In the genomic region with DNA sequence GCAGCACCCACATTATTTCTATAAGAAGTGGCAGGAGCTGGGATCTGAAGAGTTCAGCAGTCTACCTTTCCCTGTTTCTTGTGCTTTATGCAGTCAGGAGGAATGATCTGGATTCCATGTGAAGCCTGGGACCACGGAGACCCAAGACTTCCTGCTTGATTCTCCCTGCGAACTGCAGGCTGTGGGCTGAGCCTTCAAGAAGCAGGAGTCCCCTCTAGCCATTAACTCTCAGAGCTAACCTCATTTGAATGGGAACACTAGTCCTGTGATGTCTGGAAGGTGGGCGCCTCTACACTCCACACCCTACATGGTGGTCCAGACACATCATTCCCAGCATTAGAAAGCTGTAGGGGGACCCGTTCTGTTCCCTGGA, we compare ENCODE assay signal across 17 cellular contexts. TPM values are rescaled to one million over a fixed set of nuclear protein-coding genes. Genes with fewer than 3 reads are reported as not detected.
A peak's percentile ranks its signal among the peaks of the same experiment; 100 is the strongest.
DNase-seq lines count a peak whose midpoint lies in the region; ATAC-seq lines count a peak whose summit lies in the region.
"Had no signal": no experiment of that assay in that cellular context is flagged by ENCODE, and none has a peak within 500 bp of the region (broad histone marks: within the 10 kb centered on the region; RNA-seq: fewer than 3 reads in every experiment).

No MANE protein-coding gene starts in this region.

- H3K4me1 Mint-ChIP-seq in naive thymus-derived CD8-positive, alpha-beta T cell = no peaks in the 10 kb centered on the region
- H3K4me1 Mint-ChIP-seq: CD14-positive monocyte had no signal

- POLR2A ChIA-PET in naive thymus-derived CD8-positive, alpha-beta T cell (lab: Charles Lee) = no interaction called here

- peak; percentile 22 for DNase-seq in activated effector memory CD4-positive, alpha-beta T cell treated with anti-CD3 and anti-CD28 coated beads, Interleukin-2, amount 50 U/mL, for 16 hours
- DNase-seq in activated effector memory CD4-positive, alpha-beta T cell treated with Interleukin-2 at 50 U/mL for 16 hours = no peak
- DNase-seq in cerebellar cortex (ENCODE audit: low spot score) = peak; percentile 23
- DNase-seq in mesenteric fat pad (ENCODE audit: low spot score) = peak; percentile 55
- DNase-seq in KG1 (lab: John Stamatoyannopoulos, UW) = no peak
- DNase-seq in naive thymus-derived CD8-positive, alpha-beta T cell = no peak
- DNase-seq in DMS79 (lab: John Stamatoyannopoulos, UW) = no peak
- DNase-seq: BE2C; CD8-positive, alpha-beta T cell; GF-D8; HFFc6 had no signal

- no peaks in the 10 kb centered on the region for H3K9me3 Mint-ChIP-seq in naive thymus-derived CD8-positive, alpha-beta T cell
- H3K9me3 Mint-ChIP-seq: CD14-positive monocyte; CD8-positive, alpha-beta T cell; HFFc6 had no signal

- H3K36me3 Mint-ChIP-seq in naive thymus-derived CD8-positive, alpha-beta T cell = no peaks in the 10 kb centered on the region
- H3K36me3 Mint-ChIP-seq: CD14-positive monocyte; CD8-positive, alpha-beta T cell had no signal

- no peak overlapping the region for H3K27ac Mint-ChIP-seq in naive thymus-derived CD8-positive, alpha-beta T cell
- H3K27ac Mint-ChIP-seq: CD14-positive monocyte; CD8-positive, alpha-beta T cell; HFFc6 had no signal

- no peak for ATAC-seq in naive thymus-derived CD8-positive, alpha-beta T cell
- ATAC-seq: CD8-positive, alpha-beta T cell had no signal

- no peaks in the 10 kb centered on the region for H3K27me3 Mint-ChIP-seq in naive thymus-derived CD8-positive, alpha-beta T cell

- no peak overlapping the region for H3K4me3 Mint-ChIP-seq in naive thymus-derived CD8-positive, alpha-beta T cell
- H3K4me3 Mint-ChIP-seq: CD14-positive monocyte; CD8-positive, alpha-beta T cell; HFFc6 had no signal

RNA-seq across cellular contexts. Expression of a gene that starts 0.9 kb away (rescaled TPM):
- total RNA-seq in mesenteric fat pad = not detected
- not detected for total RNA-seq in naive thymus-derived CD8-positive, alpha-beta T cell
- polyA plus RNA-seq in naive thymus-derived CD8-positive, alpha-beta T cell = not detected
- total RNA-seq: Caco-2; CD8-positive, alpha-beta T cell; H4; HFFc6; HT1080 had no signal
- polyA plus RNA-seq: A549, AG04450, CD14-positive monocyte had no signal

RNA-seq across cellular contexts. Expression of a gene that starts 25.0 kb away (rescaled TPM):
- total RNA-seq in mesenteric fat pad = not detected
- total RNA-seq in naive thymus-derived CD8-positive, alpha-beta T cell = not detected
- not detected for polyA plus RNA-seq in naive thymus-derived CD8-positive, alpha-beta T cell
- total RNA-seq: Caco-2; CD8-positive, alpha-beta T cell; H4; HFFc6; HT1080 had no signal
- polyA plus RNA-seq: A549, AG04450, CD14-positive monocyte had no signal

RNA-seq across cellular contexts. Expression of a gene that starts 36.8 kb away (rescaled TPM):
- total RNA-seq in mesenteric fat pad = 0.10 TPM
- total RNA-seq in naive thymus-derived CD8-positive, alpha-beta T cell = not detected
- not detected for polyA plus RNA-seq in naive thymus-derived CD8-positive, alpha-beta T cell
- total RNA-seq: CD8-positive, alpha-beta T cell had no signal
- polyA plus RNA-seq: CD14-positive monocyte had no signal

RNA-seq across cellular contexts. Expression of a gene that starts 47.3 kb away (rescaled TPM):
- 0.26 TPM for total RNA-seq in mesenteric fat pad
- under 1 TPM; 0.74 to 0.75 TPM for total RNA-seq in naive thymus-derived CD8-positive, alpha-beta T cell
- polyA plus RNA-seq in naive thymus-derived CD8-positive, alpha-beta T cell = under 1 TPM in 2 of 3 donors, not detected in 1; 0.26 to 0.60 TPM
- total RNA-seq: Caco-2, H4, HFFc6, HT1080 had no signal
- polyA plus RNA-seq: CD14-positive monocyte had no signal

Comparison
In these comparisons a context has a peak if more than half of its experiments do, and no peak if none do; other contexts are left out.
1. DNase-seq: peak in activated effector memory CD4-positive, alpha-beta T cell treated with anti-CD3 and anti-CD28 coated beads, Interleukin-2, amount 50 U/mL, for 16 hours (single experiment), cerebellar cortex (single experiment) and mesenteric fat pad (single experiment); none in activated effector memory CD4-positive, alpha-beta T cell treated with Interleukin-2 at 50 U/mL for 16 hours (single experiment), KG1 (single experiment), naive thymus-derived CD8-positive, alpha-beta T cell (0 of 10) and DMS79 (single experiment).